1 cellular context compared by ENCODE assay signal in the genomic region with DNA sequence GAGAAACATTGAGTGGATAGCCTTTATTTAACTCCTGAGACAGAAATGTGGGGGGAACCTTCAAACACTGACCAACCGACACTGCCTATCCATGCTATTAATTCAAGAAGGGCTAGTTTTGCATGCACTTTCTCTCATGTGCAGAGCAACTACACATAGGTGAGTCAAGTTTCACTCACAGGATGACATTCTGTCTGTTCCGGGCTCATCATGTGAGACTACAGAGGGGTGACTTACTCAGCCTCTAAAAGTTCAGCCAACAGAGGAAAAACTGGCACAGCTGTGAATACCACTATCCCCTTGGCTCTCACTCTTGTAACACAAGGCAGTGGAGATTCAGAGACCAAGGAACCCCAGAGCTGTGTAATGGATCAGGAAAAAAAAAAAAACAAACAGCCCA.
TF ChIP-seq lines count a peak whose summit lies in the region.

No MANE protein-coding gene starts in this region.

TF ChIP-seq in HepG2, 621 proteins besides CTCF, POLR2A, EP300 and RAD21:
- no peak for TF ChIP-seq ZNF597 (CRISPR knock-in tag; IDR thresholded peaks at IDR 0.05)
- no peak for TF ChIP-seq ZNF556 (CRISPR knock-in tag; IDR thresholded peaks at IDR 0.05; ENCODE audit: borderline replicate concordance)
- TF ChIP-seq, protein P1, sequence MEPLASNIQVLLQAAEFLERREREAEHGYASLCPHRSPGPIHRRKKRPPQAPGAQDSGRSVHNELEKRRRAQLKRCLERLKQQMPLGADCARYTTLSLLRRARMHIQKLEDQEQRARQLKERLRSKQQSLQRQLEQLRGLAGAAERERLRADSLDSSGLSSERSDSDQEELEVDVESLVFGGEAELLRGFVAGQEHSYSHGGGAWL (CRISPR knock-in tag; IDR thresholded peaks at IDR 0.05): no peak
- no peak for TF ChIP-seq ZSCAN22 (CRISPR knock-in tag; IDR thresholded peaks at IDR 0.05)
- TF ChIP-seq, protein P2, sequence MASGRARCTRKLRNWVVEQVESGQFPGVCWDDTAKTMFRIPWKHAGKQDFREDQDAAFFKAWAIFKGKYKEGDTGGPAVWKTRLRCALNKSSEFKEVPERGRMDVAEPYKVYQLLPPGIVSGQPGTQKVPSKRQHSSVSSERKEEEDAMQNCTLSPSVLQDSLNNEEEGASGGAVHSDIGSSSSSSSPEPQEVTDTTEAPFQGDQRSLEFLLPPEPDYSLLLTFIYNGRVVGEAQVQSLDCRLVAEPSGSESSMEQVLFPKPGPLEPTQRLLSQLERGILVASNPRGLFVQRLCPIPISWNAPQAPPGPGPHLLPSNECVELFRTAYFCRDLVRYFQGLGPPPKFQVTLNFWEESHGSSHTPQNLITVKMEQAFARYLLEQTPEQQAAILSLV (CRISPR knock-in tag; IDR thresholded peaks at IDR 0.05; ENCODE audit: borderline replicate concordance): no peak
- no peak for TF ChIP-seq RNF2 (conservative IDR thresholded peaks at IDR 0.05; ENCODE audit: low read depth)
- no peak for TF ChIP-seq ZFP36L2 (CRISPR knock-in tag; IDR thresholded peaks at IDR 0.05)
- no peak for TF ChIP-seq SIX4 (CRISPR knock-in tag; IDR thresholded peaks at IDR 0.05)
- no peak for TF ChIP-seq ZNF513 (CRISPR knock-in tag; conservative IDR thresholded peaks at IDR 0.05)
- TF ChIP-seq ZNF232 (CRISPR knock-in tag; IDR thresholded peaks at IDR 0.05; ENCODE audit: borderline replicate concordance): no peak
- no peak for TF ChIP-seq ZNF383 (CRISPR knock-in tag; IDR thresholded peaks at IDR 0.05; ENCODE audit: borderline replicate concordance)
- no peak for TF ChIP-seq SNAPC2 (CRISPR knock-in tag; IDR thresholded peaks at IDR 0.05)
TF ChIP-seq in HepG2: peak in this region for 0.
